ENCODE assay signal across 8 cellular contexts in genomic region chr1:21261551-21262281, GRCh38. TPM values are rescaled to one million over a fixed set of nuclear protein-coding genes. Genes with fewer than 3 reads are reported as not detected.
DNase-seq lines count a peak whose midpoint lies in the region; ATAC-seq and TF ChIP-seq lines count a peak whose summit lies in the region.

No MANE protein-coding gene starts in this region.

- no peaks in the 10 kb centered on the region for H3K27me3 Mint-ChIP-seq in T-helper 1 cell treated with Interleukin-12 subunit alpha and Interleukin-12 subunit beta and Interleukin-4 antibody, amounts not matched to agents 30 μg/mL and 1 μg/mL, for 36 hours (ENCODE audit: low read depth)

- 33% methylated on average over 20 of the region's 20 CpGs for WGBS in urinary bladder

- ATAC-seq in GM21390 (IDR thresholded peaks at IDR 0.05; ENCODE audit: unreplicated experiment) = no peak

- peaks cover 31% of the 10 kb centered on the region for H3K4me1 Mint-ChIP-seq in T-helper 1 cell treated with Interleukin-12 subunit alpha and Interleukin-12 subunit beta and Interleukin-4 antibody, amounts not matched to agents 30 μg/mL and 1 μg/mL, for 36 hours (ENCODE audit: low read depth)

- H3K27ac Mint-ChIP-seq in T-helper 1 cell treated with Interleukin-12 subunit alpha and Interleukin-12 subunit beta and Interleukin-4 antibody, amounts not matched to agents 30 μg/mL and 1 μg/mL, for 36 hours = peak overlapping the region; percentile 78

- DNase-seq in SKM-1 treated with dmso at 0.1 percent for 144 hours (lab: John Stamatoyannopoulos, UW; ENCODE audit: unreplicated experiment) = peak; percentile 19
- no peak for DNase-seq in SKM-1 (lab: John Stamatoyannopoulos, UW; ENCODE audit: unreplicated experiment)
- DNase-seq in epithelial cell of proximal tubule (ENCODE audit: low read depth) = peak; percentile 50
- DNase-seq in NCI-H1092 (lab: John Stamatoyannopoulos, UW) = no peak

- H3K4me1 ChIP-seq in muscle layer of colon (ENCODE audit: insufficient read depth, low read length) (peaks cover 34% of the 10 kb centered on the region), urinary bladder (ENCODE audit: insufficient read depth) (no peaks in the 10 kb centered on the region)

- H3K9me3 Mint-ChIP-seq in T-helper 1 cell treated with Interleukin-12 subunit alpha and Interleukin-12 subunit beta and Interleukin-4 antibody, amounts not matched to agents 30 μg/mL and 1 μg/mL, for 36 hours = no peaks in the 10 kb centered on the region

- no peak for TF ChIP-seq CTCF in epithelial cell of proximal tubule (conservative IDR thresholded peaks at IDR 0.05; ENCODE audit: low read depth, low read length)

- H3K9ac ChIP-seq in muscle layer of colon (ENCODE audit: low read length) = peak overlapping the region; percentile 50

- H3K9me3 ChIP-seq in muscle layer of colon (ENCODE audit: low read length) = no peaks in the 10 kb centered on the region

- H3K27ac ChIP-seq in muscle layer of colon (ENCODE audit: low read depth, low read length) (peak overlapping the region; percentile 54), urinary bladder (ENCODE audit: low read depth) (peak overlapping the region; percentile 85)

- H3K36me3 ChIP-seq in muscle layer of colon (ENCODE audit: insufficient read depth, low read length) = peaks cover 56% of the 10 kb centered on the region
- H3K36me3 ChIP-seq in urinary bladder (ENCODE audit: insufficient read depth) = no peaks in the 10 kb centered on the region

- peaks cover 31% of the 10 kb centered on the region for H3K36me3 Mint-ChIP-seq in T-helper 1 cell treated with Interleukin-12 subunit alpha and Interleukin-12 subunit beta and Interleukin-4 antibody, amounts not matched to agents 30 μg/mL and 1 μg/mL, for 36 hours (ENCODE audit: low read depth)

- H3K4me3 ChIP-seq in epithelial cell of proximal tubule (ENCODE audit: low read depth, low read length) (no peak overlapping the region), muscle layer of colon (ENCODE audit: low read depth in 1 of 2, low read length in 2 of 2) (peak overlapping the region in 1 of 2 donors; percentile 21), urinary bladder (ENCODE audit: low read depth, low read length) (no peak overlapping the region)

- H3K4me3 Mint-ChIP-seq in T-helper 1 cell treated with Interleukin-12 subunit alpha and Interleukin-12 subunit beta and Interleukin-4 antibody, amounts not matched to agents 30 μg/mL and 1 μg/mL, for 36 hours = no peak overlapping the region

- no peaks in the 10 kb centered on the region for H3K27me3 ChIP-seq in muscle layer of colon (ENCODE audit: control insufficient read depth in 1 of 2, insufficient read depth in 2 of 2, low read length in 2 of 2)

RNA-seq across cellular contexts. Expression of gene ECE1, which starts 28.5 kb away (rescaled TPM):
- total RNA-seq in epithelial cell of proximal tubule (98.7 and 115 TPM in 2 replicates), urinary bladder (32.5 TPM)
- 121 TPM for polyA plus RNA-seq in urinary bladder

Comparison
In these comparisons a context has a peak if more than half of its experiments do, and no peak if none do; other contexts are left out.
1. DNase-seq: peak in SKM-1 treated with dmso at 0.1 percent for 144 hours (single experiment) and epithelial cell of proximal tubule (single experiment); none in SKM-1 (single experiment) and NCI-H1092 (single experiment).